1 cellular context compared by ENCODE assay signal in genomic region chr2:96792772-96793749, GRCh38.
TF ChIP-seq lines count a peak whose summit lies in the region.

No MANE protein-coding gene starts in this region.

TF ChIP-seq in WTC11, 78 proteins besides CTCF, POLR2A, EP300 and RAD21 (continued from another document):
- TF ChIP-seq HMGXB4 (CRISPR knock-in tag; IDR thresholded peaks at IDR 0.05) (no peak), NFE2L1 (CRISPR knock-in tag; IDR thresholded peaks at IDR 0.05) (no peak), MYBL2 (CRISPR knock-in tag; IDR thresholded peaks at IDR 0.05) (no peak), ETV6 (CRISPR knock-in tag; IDR thresholded peaks at IDR 0.05) (no peak)
TF ChIP-seq in WTC11: peak in this region for 0.
